In genomic region chr11:326592-326841, GRCh38 we compare ENCODE assay signal across 11 cellular contexts. TPM values are rescaled to one million over a fixed set of nuclear protein-coding genes. Genes with fewer than 3 reads are reported as not detected.
DNase-seq lines count a peak whose midpoint lies in the region; ATAC-seq and TF ChIP-seq lines count a peak whose summit lies in the region.
"Had no signal": no experiment of that assay in that cellular context is flagged by ENCODE, and none has a peak within 500 bp of the region (broad histone marks: within the 10 kb centered on the region; RNA-seq: fewer than 3 reads in every experiment).

No MANE protein-coding gene starts in this region.

- H3K4me1 Mint-ChIP-seq in dendritic cell treated with granulocyte-macrophage colony-stimulating factor and Interleukin-4, amounts not matched to agents 40 ng/mL and 50 ng/mL, for 4 days (ENCODE audit: low read depth) = peaks cover 39% of the 10 kb centered on the region

- H3K4me3 Mint-ChIP-seq in dendritic cell treated with granulocyte-macrophage colony-stimulating factor and Interleukin-4, amounts not matched to agents 40 ng/mL and 50 ng/mL, for 4 days = peak overlapping the region; percentile 37

- DNase-seq in HL-60 (ENCODE audit: low read depth in 1 of 2, low spot score in 1 of 2) = no peak
- no peak for DNase-seq in osteoblast (ENCODE audit: insufficient read length, low spot score, missing footprints)
- no peak for DNase-seq in hypothalamus (lab: John Stamatoyannopoulos, UW)
- DNase-seq in stimulated activated CD4-positive, alpha-beta T cell treated with anti-CD3 and anti-CD28 coated beads, Interleukin-15, amount 100 ng/mL, for 24 hours = no peak
- DNase-seq in NCI-H1092 (lab: John Stamatoyannopoulos, UW) = no peak
- DNase-seq: activated CD4-positive, CD25-positive, alpha-beta regulatory T cell treated with anti-CD3 and anti-CD28 coated beads, Interleukin-2, amount 50 U/mL, for 72 hours; DMS153; NCI-H1436 treated with DMSO at 0.1 percent for 48 hours had no signal

- no peak for ATAC-seq in HG03457 (IDR thresholded peaks at IDR 0.05; ENCODE audit: unreplicated experiment)

- peak overlapping the region; percentile 72 to 84 (median 80) for H3K9ac ChIP-seq in BLaER1 treated with 17β-estradiol and CSF1 and Interleukin-3, amounts not matched to agents 10 nM and 100 nM

- H3K27ac ChIP-seq in BLaER1 treated with 17β-estradiol and CSF1 and Interleukin-3, amounts not matched to agents 10 nM and 100 nM = peak overlapping the region; percentile 81 to 97 (median 93)
- H3K27ac ChIP-seq in HL-60 (replicated peaks) (peak overlapping the region; percentile 44), osteoblast (ENCODE audit: low read depth, low read length) (peak overlapping the region; percentile 20)

- peaks cover 20% of the 10 kb centered on the region for H3K27me3 Mint-ChIP-seq in dendritic cell treated with granulocyte-macrophage colony-stimulating factor and Interleukin-4, amounts not matched to agents 40 ng/mL and 50 ng/mL, for 4 days

- peak overlapping the region; percentile 77 to 96 (median 91) for H3K4me2 ChIP-seq in BLaER1 treated with 17β-estradiol and CSF1 and Interleukin-3, amounts not matched to agents 10 nM and 100 nM
- H3K4me2 ChIP-seq in osteoblast (ENCODE audit: insufficient read depth, low read length) = no peak overlapping the region

- no peaks in the 10 kb centered on the region for H3K79me2 ChIP-seq in osteoblast (ENCODE audit: insufficient read depth, low read length)

- peaks cover 8% of the 10 kb centered on the region for H3K9me3 Mint-ChIP-seq in dendritic cell treated with granulocyte-macrophage colony-stimulating factor and Interleukin-4, amounts not matched to agents 40 ng/mL and 50 ng/mL, for 4 days

- H4K20me1 ChIP-seq in BLaER1 treated with 17β-estradiol and CSF1 and Interleukin-3, amounts not matched to agents 10 nM and 100 nM = no peaks in the 10 kb centered on the region
- H4K20me1 ChIP-seq in osteoblast (ENCODE audit: insufficient read depth, low read length) = no peaks in the 10 kb centered on the region

- peaks cover 72 to 92% (median 82%) of the 10 kb centered on the region in 10 experiments for H3K4me1 ChIP-seq in BLaER1 treated with 17β-estradiol and CSF1 and Interleukin-3, amounts not matched to agents 10 nM and 100 nM
- peaks cover 14% of the 10 kb centered on the region for H3K4me1 ChIP-seq in osteoblast (ENCODE audit: insufficient read depth, low read length)

- TF ChIP-seq CTCF in HL-60 (IDR thresholded peaks at IDR 0.05; ENCODE audit: insufficient read depth, low read length) = no peak
- no peak for TF ChIP-seq CTCF in osteoblast (IDR thresholded peaks at IDR 0.05; ENCODE audit: extremely low read depth, low read depth, low read length)

- intact Hi-C loops in dendritic cell treated with granulocyte-macrophage colony-stimulating factor and Interleukin-4, amounts not matched to agents 40 ng/mL and 50 ng/mL, for 4 days (cut with micrococcal nuclease) = no loop called here

- peak overlapping the region in 4 of 10 experiments; percentile 1 to 45 (median 9); a peak in 6 of 20 replicates for H3K4me3 ChIP-seq in BLaER1 treated with 17β-estradiol and CSF1 and Interleukin-3, amounts not matched to agents 10 nM and 100 nM
- H3K4me3 ChIP-seq in HL-60 (replicated peaks; ENCODE audit: insufficient read depth, low read length) (no peak overlapping the region), osteoblast (ENCODE audit: insufficient read depth, low read length) (no peak overlapping the region)

- H3K36me3 ChIP-seq in BLaER1 treated with 17β-estradiol and CSF1 and Interleukin-3, amounts not matched to agents 10 nM and 100 nM = no peaks in the 10 kb centered on the region
- no peaks in the 10 kb centered on the region for H3K36me3 ChIP-seq in osteoblast (ENCODE audit: insufficient read depth, low read length)

- peaks cover 6% of the 10 kb centered on the region for H3K36me3 Mint-ChIP-seq in dendritic cell treated with granulocyte-macrophage colony-stimulating factor and Interleukin-4, amounts not matched to agents 40 ng/mL and 50 ng/mL, for 4 days (ENCODE audit: low read depth)

- H3K9me3 ChIP-seq in BLaER1 treated with 17β-estradiol and CSF1 and Interleukin-3, amounts not matched to agents 10 nM and 100 nM (replicated peaks in 1 of 11) = peaks cover 0 to 6% (median 0%) of the 10 kb centered on the region in 11 experiments; a peak in 6 of 22 replicates
- H3K9me3 ChIP-seq in osteoblast (ENCODE audit: low read depth, low read length) = no peaks in the 10 kb centered on the region

- peaks cover 0 to 12% (median 0%) of the 10 kb centered on the region in 11 experiments; a peak in 4 of 22 replicates for H3K27me3 ChIP-seq in BLaER1 treated with 17β-estradiol and CSF1 and Interleukin-3, amounts not matched to agents 10 nM and 100 nM
- H3K27me3 ChIP-seq in HL-60 (ENCODE audit: insufficient read depth, poor library complexity, severe bottlenecking) = peaks cover 4% of the 10 kb centered on the region
- no peaks in the 10 kb centered on the region for H3K27me3 ChIP-seq in osteoblast (ENCODE audit: insufficient read depth, low read length)

- peak overlapping the region; percentile 88 for H3K27ac Mint-ChIP-seq in dendritic cell treated with granulocyte-macrophage colony-stimulating factor and Interleukin-4, amounts not matched to agents 40 ng/mL and 50 ng/mL, for 4 days

- H2AFZ ChIP-seq in osteoblast (ENCODE audit: low read length) = no peak overlapping the region

RNA-seq across cellular contexts. Expression of gene IFITM3, which starts 5.9 kb away (rescaled TPM):
- total RNA-seq in osteoblast = 98.4 and 116 TPM in 2 replicates

RNA-seq across cellular contexts. Expression of gene IFITM1, which starts 12.7 kb away (rescaled TPM):
- total RNA-seq in osteoblast = 48.6 and 64.4 TPM in 2 replicates

RNA-seq across cellular contexts. Expression of gene IFITM2, which starts 18.9 kb away (rescaled TPM):
- total RNA-seq in osteoblast = 54.5 and 105 TPM in 2 replicates

RNA-seq across cellular contexts. Expression of gene IFITM5, which starts 27.2 kb away (rescaled TPM):
- total RNA-seq in osteoblast = not detected in 2 replicates

RNA-seq across cellular contexts. Expression of gene PGGHG, which starts 37.6 kb away (rescaled TPM):
- 7.7 and 8.7 TPM in 2 replicates for total RNA-seq in osteoblast

Comparison
In these comparisons a context has a peak if more than half of its experiments do, and no peak if none do; other contexts are left out.
1. H3K27ac ChIP-seq: peak in every context shown above with its lines; median percentile 93 in BLaER1 treated with 17β-estradiol and CSF1 and Interleukin-3, amounts not matched to agents 10 nM and 100 nM; 44 in HL-60; 20 in osteoblast.